2 cellular contexts compared by ENCODE assay signal in genomic region chr19:33640773-33641172, GRCh38.
TF ChIP-seq lines count a peak whose summit lies in the region.

No MANE protein-coding gene starts in this region.

TF ChIP-seq in HCT116, 20 proteins besides CTCF, POLR2A, EP300 and RAD21 (continued from another document):
- TF ChIP-seq REST (IDR thresholded peaks at IDR 0.05; ENCODE audit: low read depth) = no peak
- TF ChIP-seq ZBTB33 (IDR thresholded peaks at IDR 0.05; ENCODE audit: extremely low read depth, insufficient replicate concordance, low read length) = no peak
- no peak for TF ChIP-seq TCF7L2 (IDR thresholded peaks at IDR 0.05; ENCODE audit: borderline replicate concordance, extremely low read depth, insufficient read depth, insufficient read length)
- no peak for TF ChIP-seq ELF1 (IDR thresholded peaks at IDR 0.05; ENCODE audit: borderline replicate concordance, low read depth)
- TF ChIP-seq CEBPB (IDR thresholded peaks at IDR 0.05; ENCODE audit: low read depth) = no peak
- TF ChIP-seq SRF (IDR thresholded peaks at IDR 0.05; ENCODE audit: low read depth) = no peak
- TF ChIP-seq YY1 (IDR thresholded peaks at IDR 0.05; ENCODE audit: extremely low read depth, insufficient replicate concordance, low read depth, low read length) = no peak
- no peak for TF ChIP-seq EGR1 (IDR thresholded peaks at IDR 0.05; ENCODE audit: low read depth)
- TF ChIP-seq EZH2 (IDR thresholded peaks at IDR 0.05) = no peak
- TF ChIP-seq, protein P1, sequence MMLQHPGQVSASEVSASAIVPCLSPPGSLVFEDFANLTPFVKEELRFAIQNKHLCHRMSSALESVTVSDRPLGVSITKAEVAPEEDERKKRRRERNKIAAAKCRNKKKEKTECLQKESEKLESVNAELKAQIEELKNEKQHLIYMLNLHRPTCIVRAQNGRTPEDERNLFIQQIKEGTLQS (IDR thresholded peaks at IDR 0.05) = no peak
- no peak for TF ChIP-seq ZNF274 (IDR thresholded peaks at IDR 0.05; ENCODE audit: low read depth, low read length)
- TF ChIP-seq SP1 (IDR thresholded peaks at IDR 0.05; ENCODE audit: low read depth) = no peak
- TF ChIP-seq FOSL1 (IDR thresholded peaks at IDR 0.05; ENCODE audit: low read depth) = no peak
- TF ChIP-seq MAX (IDR thresholded peaks at IDR 0.05) = no peak
- no peak for TF ChIP-seq POLR2AphosphoS5 (IDR thresholded peaks at IDR 0.05; ENCODE audit: low read depth, low read length)

TF ChIP-seq in H1, 55 proteins besides CTCF, POLR2A, EP300 and RAD21 (continued from another document):
- TF ChIP-seq CTBP2 (IDR thresholded peaks at IDR 0.05; ENCODE audit: borderline replicate concordance, insufficient read depth, insufficient read length, low read length) (no peak), MAX (IDR thresholded peaks at IDR 0.05) (no peak), TBP (IDR thresholded peaks at IDR 0.05; ENCODE audit: low read depth, low read length) (no peak), RXRA (IDR thresholded peaks at IDR 0.05; ENCODE audit: insufficient read depth, low read depth, low read length) (no peak), NANOG (IDR thresholded peaks at IDR 0.05; ENCODE audit: insufficient read depth, low read depth, low read length, poor library complexity, severe bottlenecking) (no peak), SIRT6 (IDR thresholded peaks at IDR 0.05; ENCODE audit: low read length) (no peak), KDM1A (IDR thresholded peaks at IDR 0.05; ENCODE audit: borderline replicate concordance, low read length) (no peak), NRF1 (IDR thresholded peaks at IDR 0.05; ENCODE audit: low read depth, low read length) (no peak), RBBP5 (IDR thresholded peaks at IDR 0.05; ENCODE audit: borderline replicate concordance, low read depth, low read length) (no peak), SRF (IDR thresholded peaks at IDR 0.05; ENCODE audit: low read depth, low read length) (no peak), CHD7 (IDR thresholded peaks at IDR 0.05; ENCODE audit: insufficient replicate concordance, low read length) (no peak), CREB1 (IDR thresholded peaks at IDR 0.05) (no peak), POLR2AphosphoS5 (IDR thresholded peaks at IDR 0.05; ENCODE audit: low read depth, low read length) (no peak)
TF ChIP-seq in H1: peak in this region for 0.
